Comparison of ENCODE assay signal across 18 cellular contexts in the genomic region with DNA sequence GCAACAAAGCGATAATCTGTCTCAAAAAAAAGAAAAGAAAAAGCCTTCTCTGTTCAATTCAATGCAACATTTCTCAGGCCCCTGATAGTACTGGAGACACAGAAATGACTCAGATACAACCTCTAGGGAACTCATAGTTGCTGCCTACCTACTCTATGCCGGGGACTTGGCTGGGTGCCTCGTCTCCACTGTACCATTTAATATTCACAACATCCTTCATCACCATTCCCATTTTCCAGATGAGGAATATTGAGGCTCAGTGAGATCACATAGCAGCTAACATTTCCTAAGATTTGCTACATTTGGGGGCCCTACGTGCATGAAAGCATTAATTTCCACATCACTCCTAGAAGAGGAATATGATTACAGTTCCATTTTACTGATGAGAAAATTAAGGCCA. TPM values are rescaled to one million over a fixed set of nuclear protein-coding genes. Genes with fewer than 3 reads are reported as not detected.
DNase-seq lines count a peak whose midpoint lies in the region; ATAC-seq and TF ChIP-seq lines count a peak whose summit lies in the region.
"Had no signal": no experiment of that assay in that cellular context is flagged by ENCODE, and none has a peak within 500 bp of the region (broad histone marks: within the 10 kb centered on the region; RNA-seq: fewer than 3 reads in every experiment).

No MANE protein-coding gene starts in this region.

- no peaks in the 10 kb centered on the region for H3K36me3 ChIP-seq in GM23248 (ENCODE audit: low read depth)
- H3K36me3 ChIP-seq: upper lobe of left lung had no signal

- H3K4me1 Mint-ChIP-seq in activated CD4-positive, alpha-beta memory T cell treated with anti-CD3 and anti-CD28 coated beads for 36 hours (ENCODE audit: low read depth): peaks cover 46% of the 10 kb centered on the region
- H3K4me1 Mint-ChIP-seq in activated CD4-positive, alpha-beta memory T cell treated with anti-CD3 and anti-CD28 coated beads, Interleukin-2, amount 10 ng/mL, durations not matched to agents 7 days and 5 days: peaks cover 20% of the 10 kb centered on the region
- peaks cover 52% of the 10 kb centered on the region for H3K4me1 Mint-ChIP-seq in central memory CD8-positive, alpha-beta T cell
- H3K4me1 Mint-ChIP-seq in nephron: peaks cover 35% of the 10 kb centered on the region

- CTCF ChIA-PET in activated CD4-positive, alpha-beta memory T cell treated with anti-CD3 and anti-CD28 coated beads for 36 hours (lab: Charles Lee): interaction anchor here (1.3 kb wide), 1 partner anchor 55 kb away, joined by 4 read pairs; no protein-coding TSS in a partner anchor
- CTCF ChIA-PET in activated CD4-positive, alpha-beta memory T cell treated with anti-CD3 and anti-CD28 coated beads, Interleukin-2, amount 10 ng/mL, durations not matched to agents 7 days and 5 days (lab: Charles Lee): no interaction called here

- H3K9me3 Mint-ChIP-seq in activated CD4-positive, alpha-beta memory T cell treated with anti-CD3 and anti-CD28 coated beads for 36 hours: no peaks in the 10 kb centered on the region
- no peaks in the 10 kb centered on the region for H3K9me3 Mint-ChIP-seq in activated CD4-positive, alpha-beta memory T cell treated with anti-CD3 and anti-CD28 coated beads, Interleukin-2, amount 10 ng/mL, durations not matched to agents 7 days and 5 days
- H3K9me3 Mint-ChIP-seq in central memory CD8-positive, alpha-beta T cell: no peaks in the 10 kb centered on the region
- H3K9me3 Mint-ChIP-seq in nephron: no peaks in the 10 kb centered on the region
- H3K9me3 Mint-ChIP-seq: activated CD4-positive, alpha-beta T cell treated with anti-CD3 and anti-CD28 coated beads, Interleukin-2, amount 10 ng/mL, durations not matched to agents 7 days and 5 days had no signal

- no peak overlapping the region for H3K4me2 ChIP-seq in GM23248 (ENCODE audit: unreplicated experiment)

- H3K27ac ChIP-seq in GM23248: no peak overlapping the region
- H3K27ac ChIP-seq: C4-2B, SK-N-MC, upper lobe of left lung had no signal

- no peaks in the 10 kb centered on the region for H3K27me3 Mint-ChIP-seq in activated CD4-positive, alpha-beta memory T cell treated with anti-CD3 and anti-CD28 coated beads for 36 hours
- no peaks in the 10 kb centered on the region for H3K27me3 Mint-ChIP-seq in activated CD4-positive, alpha-beta memory T cell treated with anti-CD3 and anti-CD28 coated beads, Interleukin-2, amount 10 ng/mL, durations not matched to agents 7 days and 5 days
- H3K27me3 Mint-ChIP-seq in central memory CD8-positive, alpha-beta T cell: no peaks in the 10 kb centered on the region
- no peaks in the 10 kb centered on the region for H3K27me3 Mint-ChIP-seq in nephron (ENCODE audit: low read depth)
- H3K27me3 Mint-ChIP-seq: activated CD4-positive, alpha-beta T cell treated with anti-CD3 and anti-CD28 coated beads, Interleukin-2, amount 10 ng/mL, durations not matched to agents 7 days and 5 days had no signal

- H3K9me2 ChIP-seq in GM23248 (ENCODE audit: insufficient read depth): no peaks in the 10 kb centered on the region

- H3K4me1 ChIP-seq in GM23248 (ENCODE audit: insufficient read depth): peaks cover 8% of the 10 kb centered on the region; the same call in 1 of the 2 replicates

- TF ChIP-seq CTCF in nephron (IDR thresholded peaks at IDR 0.05; ENCODE audit: unreplicated experiment in 3 of 3): no peak

- ATAC-seq in central memory CD8-positive, alpha-beta T cell (replicated peaks; ENCODE audit: extremely low read depth, poor library complexity, severe bottlenecking): no peak
- ATAC-seq in HG03565 (IDR thresholded peaks at IDR 0.05; ENCODE audit: unreplicated experiment) (no peak), GM18520 (IDR thresholded peaks at IDR 0.05; ENCODE audit: unreplicated experiment) (no peak)
- ATAC-seq: left cardiac atrium; stimulated activated naive CD8-positive, alpha-beta T cell treated with anti-CD3 and anti-CD28 coated beads, Interleukin-15, Interleukin-2, amounts not matched to agents 100 U/mL and 50 U/mL, for 24 hours had no signal

- no peak overlapping the region for H3K4me3 ChIP-seq in GM23248
- H3K4me3 ChIP-seq: SK-N-MC, upper lobe of left lung had no signal

- H4K20me1 ChIP-seq in GM23248 (ENCODE audit: insufficient read depth): no peaks in the 10 kb centered on the region

- no peak overlapping the region for H3K4me3 Mint-ChIP-seq in activated CD4-positive, alpha-beta memory T cell treated with anti-CD3 and anti-CD28 coated beads for 36 hours
- no peak overlapping the region for H3K4me3 Mint-ChIP-seq in activated CD4-positive, alpha-beta memory T cell treated with anti-CD3 and anti-CD28 coated beads, Interleukin-2, amount 10 ng/mL, durations not matched to agents 7 days and 5 days
- H3K4me3 Mint-ChIP-seq in central memory CD8-positive, alpha-beta T cell: peak overlapping the region; percentile 28
- H3K4me3 Mint-ChIP-seq in nephron: no peak overlapping the region
- H3K4me3 Mint-ChIP-seq: activated CD4-positive, alpha-beta T cell treated with anti-CD3 and anti-CD28 coated beads, Interleukin-2, amount 10 ng/mL, durations not matched to agents 7 days and 5 days had no signal

- no peaks in the 10 kb centered on the region; the same call in 1 of the 2 replicates for H3K79me2 ChIP-seq in GM23248 (ENCODE audit: insufficient read depth)

- H3F3A ChIP-seq in GM23248 (ENCODE audit: insufficient read depth): no peaks in the 10 kb centered on the region

- intact Hi-C loops in activated CD4-positive, alpha-beta memory T cell treated with anti-CD3 and anti-CD28 coated beads for 36 hours (cut with micrococcal nuclease): loop anchor here (2.0 kb wide), 1 partner anchor 23 kb away; no protein-coding TSS in a partner anchor

- POLR2A ChIA-PET in activated CD4-positive, alpha-beta memory T cell treated with anti-CD3 and anti-CD28 coated beads for 36 hours (lab: Charles Lee): no interaction called here
- POLR2A ChIA-PET in activated CD4-positive, alpha-beta memory T cell treated with anti-CD3 and anti-CD28 coated beads, Interleukin-2, amount 10 ng/mL, durations not matched to agents 7 days and 5 days (lab: Charles Lee): no interaction called here

- 60 to 71% methylated on average over 4 of the region's 4 CpGs for WGBS in GM23248 (ENCODE audit: low coverage in 1 of 2, low lambda C conversion rate in 2 of 2, missing lambda C conversion rate in 2 of 2), 2 experiments

- no peaks in the 10 kb centered on the region for H3K36me3 Mint-ChIP-seq in activated CD4-positive, alpha-beta memory T cell treated with anti-CD3 and anti-CD28 coated beads for 36 hours
- no peaks in the 10 kb centered on the region for H3K36me3 Mint-ChIP-seq in activated CD4-positive, alpha-beta memory T cell treated with anti-CD3 and anti-CD28 coated beads, Interleukin-2, amount 10 ng/mL, durations not matched to agents 7 days and 5 days (ENCODE audit: low read depth)
- peaks cover 2% of the 10 kb centered on the region for H3K36me3 Mint-ChIP-seq in central memory CD8-positive, alpha-beta T cell (ENCODE audit: insufficient read depth)
- no peaks in the 10 kb centered on the region for H3K36me3 Mint-ChIP-seq in nephron (ENCODE audit: low read depth)

- DNase-seq in activated CD4-positive, alpha-beta memory T cell treated with anti-CD3 and anti-CD28 coated beads for 36 hours: no peak
- no peak for DNase-seq in activated CD4-positive, alpha-beta memory T cell treated with anti-CD3 and anti-CD28 coated beads, Interleukin-2, amount 10 ng/mL, durations not matched to agents 7 days and 5 days
- DNase-seq in GM23248 (peak; percentile 53), NOMO-1 (lab: John Stamatoyannopoulos, UW; ENCODE audit: unreplicated experiment in 2 of 2) (no peak)
- no peak for DNase-seq in central memory CD8-positive, alpha-beta T cell (ENCODE audit: low spot score in 2 of 2)
- DNase-seq: activated CD4-positive, alpha-beta T cell treated with anti-CD3 and anti-CD28 coated beads, Interleukin-2, amount 10 ng/mL, durations not matched to agents 7 days and 5 days; amygdala; DMS79; left cardiac atrium; NCI-H146; stimulated activated CD4-positive, alpha-beta T cell treated with anti-CD3 and anti-CD28 coated beads, Interleukin-15, amount 100 ng/mL, for 24 hours; stimulated activated naive CD8-positive, alpha-beta T cell treated with anti-CD3 and anti-CD28 coated beads, Interleukin-15, Interleukin-2, amounts not matched to agents 100 U/mL and 50 U/mL, for 24 hours; upper lobe of left lung had no signal

- H2AFZ ChIP-seq in GM23248: no peak overlapping the region

- H3K9me3 ChIP-seq in GM23248 (ENCODE audit: low read depth): no peaks in the 10 kb centered on the region
- H3K9me3 ChIP-seq: upper lobe of left lung had no signal

- H3K27ac Mint-ChIP-seq in activated CD4-positive, alpha-beta memory T cell treated with anti-CD3 and anti-CD28 coated beads for 36 hours: peak overlapping the region; percentile 23
- H3K27ac Mint-ChIP-seq in activated CD4-positive, alpha-beta memory T cell treated with anti-CD3 and anti-CD28 coated beads, Interleukin-2, amount 10 ng/mL, durations not matched to agents 7 days and 5 days: no peak overlapping the region
- peak overlapping the region; percentile 45 for H3K27ac Mint-ChIP-seq in central memory CD8-positive, alpha-beta T cell (ENCODE audit: low read depth)
- peak overlapping the region in 2 of 3 experiments; percentile 44 to 65 for H3K27ac Mint-ChIP-seq in nephron
- H3K27ac Mint-ChIP-seq: activated CD4-positive, alpha-beta T cell treated with anti-CD3 and anti-CD28 coated beads, Interleukin-2, amount 10 ng/mL, durations not matched to agents 7 days and 5 days had no signal

- H3K27me3 ChIP-seq in GM23248 (replicated peaks; ENCODE audit: insufficient read depth): no peaks in the 10 kb centered on the region

- no peak overlapping the region for H3K9ac ChIP-seq in GM23248

- in situ Hi-C loops in GM23248 (cut with MboI): no loop called here

RNA-seq across cellular contexts. Expression of gene NOL4L, which starts 7.5 kb away (rescaled TPM):
- total RNA-seq in activated CD4-positive, alpha-beta memory T cell treated with anti-CD3 and anti-CD28 coated beads for 36 hours: 10 to 100 TPM; 21.8 to 22.1 TPM
- total RNA-seq in activated CD4-positive, alpha-beta memory T cell treated with anti-CD3 and anti-CD28 coated beads, Interleukin-2, amount 10 ng/mL, durations not matched to agents 7 days and 5 days: 10 to 100 TPM; 17.1 to 19.1 TPM
- 5.2 and 8.7 TPM in 2 replicates for total RNA-seq in GM23248 (2014; rRNA removed; shearing (Covaris generic))
- 7.9 and 8.3 TPM in 2 replicates for polyA plus RNA-seq in GM23248 (2016; fragmentation: Nextera tagmentation; extraction: Ambion mirVana)
